Comparison of ENCODE assay signal across 8 cellular contexts in the genomic region with DNA sequence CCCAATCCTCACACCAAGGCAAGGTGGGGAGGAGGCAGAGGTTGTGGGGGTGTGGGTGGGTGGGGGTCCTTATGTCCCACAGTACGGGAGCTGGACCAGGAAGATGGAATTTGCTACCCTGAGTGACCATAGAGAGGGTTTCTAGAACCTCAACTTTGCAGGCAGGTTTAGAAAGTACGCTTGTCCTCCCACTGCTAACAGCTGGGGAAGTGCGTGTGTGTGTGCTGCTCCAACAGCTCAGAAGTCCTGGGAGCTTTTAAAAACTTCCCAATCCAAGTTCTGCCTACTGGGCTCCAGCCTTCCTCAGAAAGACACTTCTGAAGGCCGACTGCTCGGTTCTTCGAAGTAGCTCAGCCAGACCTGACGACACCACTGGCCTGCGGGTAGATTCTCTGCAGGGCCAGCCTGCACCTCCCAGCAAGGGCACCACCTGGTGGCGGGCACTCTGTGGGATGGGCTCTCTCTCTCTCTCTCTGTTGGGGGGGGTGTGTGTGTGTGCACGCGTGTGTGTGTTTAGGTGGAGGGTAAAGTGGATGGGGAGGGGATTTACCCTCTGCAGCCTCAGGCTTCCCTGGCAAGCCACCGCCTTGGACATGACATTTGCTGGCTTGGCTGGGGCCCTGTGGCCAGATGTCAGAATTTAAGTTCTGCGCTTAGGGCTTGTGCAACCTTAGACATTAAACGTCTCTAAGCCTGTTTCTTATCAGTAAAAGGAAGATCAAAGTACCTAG. TPM values are rescaled to one million over a fixed set of nuclear protein-coding genes. Genes with fewer than 3 reads are reported as not detected.
DNase-seq lines count a peak whose midpoint lies in the region; ATAC-seq, FAIRE-seq and TF ChIP-seq lines count a peak whose summit lies in the region.

No MANE protein-coding gene starts in this region.

- DNase-seq in AG09319 (ENCODE audit: extremely low read depth, low read depth), result peak; percentile 68
- DNase-seq in H54 (ENCODE audit: insufficient read length, low spot score), result no peak
- DNase-seq in Panc1 (ENCODE audit: low read depth, low spot score), result no peak
- peak; percentile 67 for DNase-seq in activated T-helper 1 cell treated with Interleukin-2 at 50 U/mL for 16 hours (ENCODE audit: low read depth)
- peak; percentile 87 for DNase-seq in fibroblast of pulmonary artery (ENCODE audit: low read depth)
- DNase-seq in omental fat pad (ENCODE audit: low spot score), result peak; percentile 71
- peak; percentile 28 for DNase-seq in superior temporal gyrus (ENCODE audit: extremely low spot score)

- no TSS peak for BruUV-seq in Panc1 (replicated peaks; lab: Mats Ljungman, UMichigan)

- no peak for TF ChIP-seq POLR2A in H54 (IDR thresholded peaks at IDR 0.05; ENCODE audit: low read depth, low read length)

- FAIRE-seq in H54 (lab: Jason Lieb, UNC), result peak; percentile 45

- H3K4me3 ChIP-seq in Panc1 (ENCODE audit: low read depth in 2 of 2, low read length in 2 of 2), result no peak overlapping the region
- H3K4me3 ChIP-seq in fibroblast of pulmonary artery (replicated peaks; ENCODE audit: low read depth, low read length), result no peak overlapping the region

- H3K9me3 ChIP-seq in Panc1 (ENCODE audit: control insufficient read depth, insufficient read depth, low read depth, low read length), result no peaks in the 10 kb centered on the region

- CTCF ChIA-PET in Panc1 (lab: Charles Lee), result interaction anchor here (0.6 to 1.8 kb wide), 14 partner anchors 56 to 609 kb away, joined by 3 to 13 read pairs (median 4); no protein-coding TSS in a partner anchor

- TF ChIP-seq CTCF in AG09319 (IDR thresholded peaks at IDR 0.05; ENCODE audit: low read depth, low read length) (peak; percentile 97), Panc1 (IDR thresholded peaks at IDR 0.05) (peak; percentile 85), fibroblast of pulmonary artery (IDR thresholded peaks at IDR 0.05; ENCODE audit: low read length, missing control alignments) (peak; percentile 94), omental fat pad (IDR thresholded peaks at IDR 0.05) (peak in 1 of 3 donors; percentile 25)

- ATAC-seq in Panc1, result peak; percentile 97
- ATAC-seq in omental fat pad (ENCODE audit: low FRiP score), result peak; percentile 88
- no peak for ATAC-seq in HG02938 (IDR thresholded peaks at IDR 0.05; ENCODE audit: unreplicated experiment)

- in situ Hi-C loops in Panc1 (cut with HindIII; ENCODE audit: low pct_unique_long_range_greater_than_20kb, low sequenced_read_pairs), result no loop called here

- no peaks in the 10 kb centered on the region for H3K36me3 ChIP-seq in Panc1 (ENCODE audit: control insufficient read depth, insufficient read depth, low read length)

- H3K27me3 ChIP-seq in Panc1 (ENCODE audit: control insufficient read depth, insufficient read depth, low read length), result no peaks in the 10 kb centered on the region

- POLR2A ChIA-PET in Panc1 (lab: Charles Lee), result interaction anchor here (0.7 kb wide), 1 partner anchor 126 kb away, joined by 6 read pairs; no protein-coding TSS in a partner anchor

- H3K27ac ChIP-seq in Panc1 (ENCODE audit: low read length), result no peak overlapping the region

- H3K4me1 ChIP-seq in Panc1 (ENCODE audit: control insufficient read depth, insufficient read depth, low read length), result no peaks in the 10 kb centered on the region; the same call in 1 of the 2 replicates

- intact Hi-C loops in Panc1 (cut with micrococcal nuclease; ENCODE audit: unreplicated experiment), result loop anchor here (1.0 kb wide), 1 partner anchor 170 kb away; no protein-coding TSS in a partner anchor

RNA-seq across cellular contexts. Expression of a gene that starts 15.6 kb away (rescaled TPM):
- total RNA-seq in Panc1 (2021; ENCODE audit: unreplicated experiment), result 7.3 TPM
- 2.7 TPM for polyA plus RNA-seq in Panc1 (2012; ENCODE audit: insufficient read length)
- total RNA-seq in omental fat pad, result 10 to 100 TPM in 1 of 4 donors, 1 to 10 TPM in 1, under 1 TPM in 1, not detected in 1; 0.44 to 15.0 (median 3.9) TPM

Comparison
In these comparisons a context has a peak if more than half of its experiments do, and no peak if none do; other contexts are left out.
1. DNase-seq: peak in AG09319 (single experiment), activated T-helper 1 cell treated with Interleukin-2 at 50 U/mL for 16 hours (single experiment), fibroblast of pulmonary artery (single experiment), omental fat pad (single experiment) and superior temporal gyrus (single experiment); none in H54 (single experiment) and Panc1 (single experiment).